Comparison of ENCODE assay signal across 7 cellular contexts in genomic region chr7:123135960-123136359, GRCh38.
"Had no signal": no experiment of that assay in that cellular context is flagged by ENCODE, and none has a peak within 500 bp of the region (broad histone marks: within the 10 kb centered on the region; RNA-seq: fewer than 3 reads in every experiment).

No MANE protein-coding gene starts in this region.

- FAIRE-seq: GM12878, GM12891, GM12892, GM18507, GM19239 had no signal

- DNase-seq: GDM1, GF-D8 had no signal
